17 cellular contexts compared by ENCODE assay signal in the genomic region with DNA sequence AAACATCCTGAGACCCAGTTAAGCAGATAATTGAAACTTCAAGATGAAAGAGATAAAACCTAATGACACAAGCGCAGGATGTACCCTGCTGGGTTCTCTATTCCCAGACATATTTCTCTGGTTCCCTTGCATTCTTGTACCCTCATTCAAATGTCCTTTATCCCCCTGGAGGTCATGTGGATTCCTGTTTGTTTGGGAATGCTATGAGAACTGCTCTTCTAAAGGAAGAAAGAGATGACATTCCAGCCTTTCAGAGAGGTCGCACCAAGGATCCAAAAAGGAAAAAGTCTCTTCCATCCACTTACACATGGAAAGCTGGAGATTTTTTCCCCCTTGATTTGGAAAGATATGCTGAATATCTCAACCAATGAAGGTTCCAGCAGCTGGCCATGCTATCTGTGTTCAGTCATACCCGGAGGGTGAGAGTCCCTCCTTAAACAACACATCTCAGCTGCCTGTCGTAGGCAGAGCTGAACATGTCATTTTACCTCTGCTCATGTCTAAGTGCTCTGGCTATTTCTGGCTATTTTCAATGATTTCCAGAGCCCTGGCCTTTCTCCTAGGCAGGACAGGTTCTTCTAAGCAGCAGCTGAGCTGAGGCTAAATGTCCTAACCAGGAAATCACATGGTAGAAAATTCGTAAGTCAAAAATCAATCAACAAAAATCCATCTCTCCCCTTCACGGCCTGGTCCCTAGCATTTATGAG. TPM values are rescaled to one million over a fixed set of nuclear protein-coding genes. Genes with fewer than 3 reads are reported as not detected.
"Had no signal": no experiment of that assay in that cellular context is flagged by ENCODE, and none has a peak within 500 bp of the region (broad histone marks: within the 10 kb centered on the region; RNA-seq: fewer than 3 reads in every experiment).

No MANE protein-coding gene starts in this region.

- H3K36me3 ChIP-seq: adrenal gland, lower lobe of right lung, pancreas, upper lobe of right lung had no signal

- DNase-seq: activated B cell treated with CpG ODN at 0.5 μM for 24 hours; activated CD4-positive, alpha-beta T cell treated with anti-CD3 and anti-CD28 coated beads for 48 hours; activated CD8-positive, alpha-beta T cell treated with anti-CD3 and anti-CD28 coated beads for 36 hours; activated effector memory CD4-positive, alpha-beta T cell treated with Interleukin-2 at 50 U/mL for 16 hours; activated T-cell treated with anti-CD3 and anti-CD28 coated beads, Interleukin-2, amount 50 U/mL, for 4 hours; adrenal gland; central memory CD4-positive, alpha-beta T cell; effector memory CD8-positive, alpha-beta T cell; foreskin melanocyte; left colon; lower lobe of right lung; pancreas; stimulated activated naive CD8-positive, alpha-beta T cell treated with anti-CD3 and anti-CD28 coated beads, Interleukin-15, amount 100 ng/mL, for 72 hours; T-helper 17 cell; upper lobe of right lung had no signal

- H3K9me3 ChIP-seq: adrenal gland, lower lobe of right lung, pancreas, upper lobe of right lung had no signal

- H3K4me1 ChIP-seq: adrenal gland, lower lobe of right lung, pancreas, upper lobe of right lung had no signal

- H3K4me3 ChIP-seq: adrenal gland, lower lobe of right lung, pancreas, upper lobe of right lung had no signal

- H3K27me3 ChIP-seq: adrenal gland, pancreas, upper lobe of right lung had no signal

- H3K27ac ChIP-seq: adrenal gland, epithelial cell of prostate, lower lobe of right lung, pancreas, upper lobe of right lung had no signal

RNA-seq across cellular contexts. Expression of gene C13orf42, which starts 52.5 kb away (rescaled TPM):
- polyA plus RNA-seq: adrenal gland, fibroblast of lung, pancreas had no signal
